Comparison of ENCODE assay signal across 14 cellular contexts in the genomic region with DNA sequence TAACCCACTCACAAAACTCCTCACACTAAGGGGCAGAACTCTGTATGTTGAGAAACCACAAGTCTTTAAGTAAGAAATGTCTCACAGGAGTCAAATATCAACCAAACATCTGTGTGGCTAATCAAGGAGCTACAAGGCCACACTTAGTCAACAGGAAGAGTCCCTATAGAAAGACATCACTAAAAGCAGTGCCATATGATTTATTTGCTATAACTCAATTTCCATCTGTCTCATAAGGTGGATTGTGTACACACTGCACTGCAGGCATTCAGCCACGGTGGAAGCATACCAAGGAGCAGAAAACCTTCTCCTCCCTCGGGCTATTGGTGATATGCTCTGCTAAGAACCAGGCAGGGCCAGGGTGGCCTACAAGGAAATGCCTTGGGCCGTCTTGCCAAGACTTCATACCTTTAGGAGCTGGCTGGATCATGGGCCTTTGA.
DNase-seq lines count a peak whose midpoint lies in the region; ATAC-seq and TF ChIP-seq lines count a peak whose summit lies in the region.
"Had no signal": no experiment of that assay in that cellular context is flagged by ENCODE, and none has a peak within 500 bp of the region (broad histone marks: within the 10 kb centered on the region; RNA-seq: fewer than 3 reads in every experiment).

No MANE protein-coding gene starts in this region.

- H3K27me3 Mint-ChIP-seq in immature natural killer cell (ENCODE audit: low read depth in 3 of 3): peaks cover 0 to 2% (median 0%) of the 10 kb centered on the region in 3 donors
- no peaks in the 10 kb centered on the region for H3K27me3 Mint-ChIP-seq in CD4-positive, alpha-beta memory T cell
- H3K27me3 Mint-ChIP-seq: naive thymus-derived CD4-positive, alpha-beta T cell had no signal

- intact Hi-C loops in IMR-90 (cut with micrococcal nuclease): loop anchor here (10.0 kb wide), 1 partner anchor 177 kb away; no protein-coding TSS in a partner anchor
- intact Hi-C loops in CD4-positive, alpha-beta memory T cell (cut with micrococcal nuclease): no loop called here

- H3K4me2 ChIP-seq in IMR-90 (ENCODE audit: low read depth, low read length): no peak overlapping the region

- CTCF ChIA-PET in IMR-90 (lab: Yijun Ruan, JAX): interaction anchor here (1.1 kb wide), 1 partner anchor 12 kb away, joined by 3 read pairs; no protein-coding TSS in a partner anchor
- CTCF ChIA-PET in CD4-positive, alpha-beta memory T cell (lab: Charles Lee; ENCODE audit: partially characterized antibody): no interaction called here

- no peak overlapping the region for H3K9ac ChIP-seq in IMR-90 (ENCODE audit: low read depth, low read length)

- peak overlapping the region; percentile 10; the same call in 1 of the 2 replicates for H4K5ac ChIP-seq in IMR-90 (ENCODE audit: low read depth, low read length)

- dilution Hi-C loops in IMR-90 (cut with HindIII; ENCODE audit: low sequenced_read_pairs, unreplicated experiment): no loop called here

- H4K91ac ChIP-seq in IMR-90 (ENCODE audit: insufficient read depth, low read depth, low read length): peak overlapping the region; percentile 70

- peak overlapping the region; percentile 4; the same call in 2 of the 3 replicates for H2BK15ac ChIP-seq in IMR-90 (ENCODE audit: low read depth, low read length)

- POLR2A ChIA-PET in IMR-90 (lab: Charles Lee; ENCODE audit: unreplicated experiment): no interaction called here
- POLR2A ChIA-PET in CD4-positive, alpha-beta memory T cell (lab: Charles Lee; ENCODE audit: partially characterized antibody): no interaction called here

- H3K36me3 Mint-ChIP-seq in immature natural killer cell: no peaks in the 10 kb centered on the region
- H3K36me3 Mint-ChIP-seq in CD4-positive, alpha-beta memory T cell: no peaks in the 10 kb centered on the region

- no peak overlapping the region for H2AK9ac ChIP-seq in IMR-90 (replicated peaks; ENCODE audit: low read depth, low read length, poor library complexity)

- H2BK5ac ChIP-seq in IMR-90 (ENCODE audit: low read depth, low read length, poor library complexity, severe bottlenecking): peak overlapping the region; percentile 92

- no peak overlapping the region for H3K23ac ChIP-seq in IMR-90 (ENCODE audit: low read depth, low read length)

- H2AK5ac ChIP-seq in IMR-90 (ENCODE audit: low read depth, low read length): peak overlapping the region; percentile 56

- no peaks in the 10 kb centered on the region for H3K27me3 ChIP-seq in IMR-90 (ENCODE audit: control insufficient read depth, insufficient read depth, low read length)
- H3K27me3 ChIP-seq in CD4-positive, alpha-beta memory T cell (ENCODE audit: insufficient read depth, low read length): no peaks in the 10 kb centered on the region
- no peaks in the 10 kb centered on the region for H3K27me3 ChIP-seq in WERI-Rb-1 (ENCODE audit: insufficient read depth, low read depth, severe bottlenecking)
- H3K27me3 ChIP-seq: dorsolateral prefrontal cortex, transverse colon had no signal

- DNase-seq in GM13976 (ENCODE audit: low spot score): peak; percentile 11
- DNase-seq in IMR-90: peak; percentile 52
- peak; percentile 55 for DNase-seq in left kidney (ENCODE audit: low read depth, low spot score)
- no peak for DNase-seq in immature natural killer cell
- DNase-seq in CD4-positive, alpha-beta memory T cell: no peak
- DNase-seq in WERI-Rb-1: no peak
- DNase-seq: Caco-2; dorsolateral prefrontal cortex; naive thymus-derived CD4-positive, alpha-beta T cell; stimulated activated CD4-positive, alpha-beta T cell treated with anti-CD3 and anti-CD28 coated beads, Interleukin-1b, Interleukin-23, amount 100 ng/mL, for 48 hours; transverse colon had no signal

- H3K79me1 ChIP-seq in IMR-90 (ENCODE audit: low read depth in 1 of 2, low read length in 2 of 2): no peaks in the 10 kb centered on the region

- no peak overlapping the region for H3K4me3 Mint-ChIP-seq in immature natural killer cell
- no peak overlapping the region for H3K4me3 Mint-ChIP-seq in CD4-positive, alpha-beta memory T cell
- H3K4me3 Mint-ChIP-seq: naive thymus-derived CD4-positive, alpha-beta T cell had no signal

- peak overlapping the region; percentile 57 for H2BK20ac ChIP-seq in IMR-90 (ENCODE audit: low read depth, low read length)

- no peaks in the 10 kb centered on the region for H3K9me3 Mint-ChIP-seq in immature natural killer cell
- H3K9me3 Mint-ChIP-seq in CD4-positive, alpha-beta memory T cell: peaks cover 0 to 2% (median 0%) of the 10 kb centered on the region in 8 donors

- H3K36me3 ChIP-seq in IMR-90 (ENCODE audit: control insufficient read depth, insufficient read depth, low read length) (no peaks in the 10 kb centered on the region), WERI-Rb-1 (no peaks in the 10 kb centered on the region)
- no peaks in the 10 kb centered on the region for H3K36me3 ChIP-seq in CD4-positive, alpha-beta memory T cell (ENCODE audit: insufficient read depth, low read length)
- H3K36me3 ChIP-seq: transverse colon had no signal

- no peak overlapping the region for H2AFZ ChIP-seq in IMR-90 (replicated peaks; ENCODE audit: low read length, poor library complexity)

- H3K4me1 ChIP-seq in IMR-90 (ENCODE audit: control insufficient read depth, insufficient read depth, low read length): peaks cover 17% of the 10 kb centered on the region
- H3K4me1 ChIP-seq in CD4-positive, alpha-beta memory T cell (ENCODE audit: insufficient read depth, low read length): no peaks in the 10 kb centered on the region
- H3K4me1 ChIP-seq: Caco-2 had no signal

- H3K4me3 ChIP-seq in IMR-90 (ENCODE audit: insufficient read depth, low read depth, low read length) (no peak overlapping the region), WERI-Rb-1 (ENCODE audit: low read depth, low read length) (no peak overlapping the region)
- no peak overlapping the region for H3K4me3 ChIP-seq in CD4-positive, alpha-beta memory T cell (ENCODE audit: low read length in 2 of 2)
- H3K4me3 ChIP-seq: dorsolateral prefrontal cortex, transverse colon had no signal

- peak overlapping the region; percentile 2 for H3K14ac ChIP-seq in IMR-90 (replicated peaks; ENCODE audit: low read depth, low read length)

- peak overlapping the region; percentile 48 for H2BK120ac ChIP-seq in IMR-90 (ENCODE audit: low read depth, low read length)

- H4K8ac ChIP-seq in IMR-90 (ENCODE audit: low read depth in 2 of 2, low read length in 2 of 2): peak overlapping the region; percentile 15 to 53; a peak in 2 of 4 replicates

- no CpG with 5 or more reads among the region's 3 CpGs for WGBS in IMR-90 (ENCODE audit: extremely low coverage in 2 of 2, insufficient read length in 1 of 2), 2 experiments

- in situ Hi-C loops in GM13976 (cut with MboI; ENCODE audit: low sequenced_read_pairs, unreplicated experiment): no loop called here
- in situ Hi-C loops in IMR-90 (cut with MboI; ENCODE audit: low sequenced_read_pairs): no loop called here

- no peaks in the 10 kb centered on the region for H4K20me1 ChIP-seq in IMR-90 (ENCODE audit: insufficient read depth, low read length)

- no peak for TF ChIP-seq POLR2A in IMR-90 (IDR thresholded peaks at IDR 0.05; ENCODE audit: low read depth, low read length)

- H3K27ac Mint-ChIP-seq in immature natural killer cell: peak overlapping the region in 1 of 6 donors; percentile 6
- H3K27ac Mint-ChIP-seq in CD4-positive, alpha-beta memory T cell: no peak overlapping the region
- H3K27ac Mint-ChIP-seq: naive thymus-derived CD4-positive, alpha-beta T cell had no signal

- peaks cover 6 to 8% of the 10 kb centered on the region in 2 donors for H3K4me1 Mint-ChIP-seq in immature natural killer cell
- H3K4me1 Mint-ChIP-seq in CD4-positive, alpha-beta memory T cell: no peaks in the 10 kb centered on the region

- no peak overlapping the region for H3K56ac ChIP-seq in IMR-90 (ENCODE audit: extremely low read depth, insufficient read depth, low read length)

- peak; percentile 48 for ATAC-seq in GM21576 (IDR thresholded peaks at IDR 0.05; ENCODE audit: unreplicated experiment)
- ATAC-seq in IMR-90 (ENCODE audit: low read depth): no peak
- no peak for ATAC-seq in HG03196 (IDR thresholded peaks at IDR 0.05; ENCODE audit: unreplicated experiment)
- ATAC-seq: HepG2 had no signal

- TF ChIP-seq CTCF in GM13976 (IDR thresholded peaks at IDR 0.05; ENCODE audit: borderline replicate concordance, control extremely low read depth, extremely low read depth, insufficient read depth, missing control alignments): no peak
- no peak for TF ChIP-seq CTCF in IMR-90 (conservative IDR thresholded peaks at IDR 0.05; ENCODE audit: low read depth, low read length)
- TF ChIP-seq CTCF in WERI-Rb-1 (IDR thresholded peaks at IDR 0.05; ENCODE audit: low read depth, low read length): no peak

- peak overlapping the region; percentile 33 for H3K4ac ChIP-seq in IMR-90 (ENCODE audit: low read depth, low read length)

- H3K27ac ChIP-seq in IMR-90 (ENCODE audit: insufficient read depth, low read length): no peak overlapping the region
- H3K27ac ChIP-seq in CD4-positive, alpha-beta memory T cell (ENCODE audit: low read depth, low read length): no peak overlapping the region
- H3K27ac ChIP-seq in WERI-Rb-1: no peak overlapping the region
- H3K27ac ChIP-seq: transverse colon had no signal

- TF ChIP-seq RAD21 in IMR-90 (IDR thresholded peaks at IDR 0.05; ENCODE audit: low read length): no peak

- H3K9me3 ChIP-seq in IMR-90 (ENCODE audit: control insufficient read depth, insufficient read depth, low read length) (no peaks in the 10 kb centered on the region), WERI-Rb-1 (ENCODE audit: severe bottlenecking) (no peaks in the 10 kb centered on the region)
- no peaks in the 10 kb centered on the region for H3K9me3 ChIP-seq in CD4-positive, alpha-beta memory T cell (ENCODE audit: control insufficient read depth in 1 of 2, low read length in 2 of 2)
- H3K9me3 ChIP-seq: Caco-2, transverse colon had no signal

- peak overlapping the region; percentile 2; the same call in 1 of the 2 replicates for H3K18ac ChIP-seq in IMR-90 (ENCODE audit: low read depth, low read length)

- peaks cover 15% of the 10 kb centered on the region for H3K9me1 ChIP-seq in IMR-90 (ENCODE audit: insufficient read depth, low read length)

- BruUV-seq in IMR-90 (replicated peaks; lab: Mats Ljungman, UMichigan): no TSS peak

TF ChIP-seq in IMR-90, 13 proteins besides CTCF, POLR2A, EP300 and RAD21 (continues in another document):
- no peak for TF ChIP-seq MAZ (IDR thresholded peaks at IDR 0.05; ENCODE audit: borderline replicate concordance, low read depth, low read length)
- TF ChIP-seq, protein P1, sequence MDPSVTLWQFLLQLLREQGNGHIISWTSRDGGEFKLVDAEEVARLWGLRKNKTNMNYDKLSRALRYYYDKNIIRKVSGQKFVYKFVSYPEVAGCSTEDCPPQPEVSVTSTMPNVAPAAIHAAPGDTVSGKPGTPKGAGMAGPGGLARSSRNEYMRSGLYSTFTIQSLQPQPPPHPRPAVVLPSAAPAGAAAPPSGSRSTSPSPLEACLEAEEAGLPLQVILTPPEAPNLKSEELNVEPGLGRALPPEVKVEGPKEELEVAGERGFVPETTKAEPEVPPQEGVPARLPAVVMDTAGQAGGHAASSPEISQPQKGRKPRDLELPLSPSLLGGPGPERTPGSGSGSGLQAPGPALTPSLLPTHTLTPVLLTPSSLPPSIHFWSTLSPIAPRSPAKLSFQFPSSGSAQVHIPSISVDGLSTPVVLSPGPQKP (IDR thresholded peaks at IDR 0.05; ENCODE audit: borderline replicate concordance, low read depth, low read length): no peak
- no peak for TF ChIP-seq NFE2L2 (IDR thresholded peaks at IDR 0.05; ENCODE audit: low read depth, low read length)
- no peak for TF ChIP-seq SMC3 (IDR thresholded peaks at IDR 0.05; ENCODE audit: low read depth, low read length)

Comparison
In these comparisons a context has a peak if more than half of its experiments do, and no peak if none do; other contexts are left out.
1. DNase-seq: peak in GM13976 (single experiment), IMR-90 (single experiment) and left kidney (single experiment); none in immature natural killer cell (0 of 3), CD4-positive, alpha-beta memory T cell (0 of 5) and WERI-Rb-1 (single experiment).